In genomic region chr3:177134811-177135210, GRCh38 we compare ENCODE assay signal across 22 cellular contexts.
"Had no signal": no experiment of that assay in that cellular context is flagged by ENCODE, and none has a peak within 500 bp of the region (broad histone marks: within the 10 kb centered on the region; RNA-seq: fewer than 3 reads in every experiment).

No MANE protein-coding gene starts in this region.

- DNase-seq: activated CD4-positive, alpha-beta T cell treated with anti-CD3 and anti-CD28 coated beads for 1 hour; activated CD4-positive, alpha-beta T cell treated with anti-CD3 and anti-CD28 coated beads, Interleukin-2, amount 50 U/mL, for 1 hour; activated naive CD8-positive, alpha-beta T cell treated with anti-CD3 and anti-CD28 coated beads, Interleukin-2, amount 10 ng/mL, durations not matched to agents 7 days and 5 days; activated T-cell treated with anti-CD3 and anti-CD28 coated beads, Interleukin-2, amount 50 U/mL, for 24 hours; amniotic stem cell; effector CD8-positive, alpha-beta T cell; glutamatergic neuron; immature natural killer cell; midbrain; occipital lobe; right cardiac atrium; stimulated activated CD4-positive, alpha-beta T cell treated with anti-CD3 and anti-CD28 coated beads, Interleukin-12 subunit alpha, Interleukin-12 subunit beta, amount 100 ng/mL, for 4 hours; stimulated activated naive CD8-positive, alpha-beta T cell treated with anti-CD3 and anti-CD28 coated beads, Interleukin-15, amount 100 ng/mL, for 72 hours; T-cell had no signal

- ATAC-seq: activated T-helper 17 cell treated with anti-CD3 and anti-CD28 coated beads, Interleukin-2, amount 50 U/mL, for 72 hours; esophagus mucosa; left lobe of liver; SK-N-SH treated with all-trans-retinoic acid at 6 μM for 48 hours; stimulated activated naive CD8-positive, alpha-beta T cell treated with anti-CD3 and anti-CD28 coated beads, Interleukin-15, amount 100 ng/mL, for 72 hours; T-cell had no signal

- H3K9me3 Mint-ChIP-seq: activated T-cell treated with anti-CD3 and anti-CD28 coated beads, Interleukin-2, amount 50 U/mL, for 24 hours; activated T-helper 17 cell treated with anti-CD3 and anti-CD28 coated beads, Interleukin-2, amount 50 U/mL, for 72 hours; immature natural killer cell; stimulated activated naive CD8-positive, alpha-beta T cell treated with anti-CD3 and anti-CD28 coated beads, Interleukin-15, amount 100 ng/mL, for 72 hours; T-cell had no signal

- H3K4me1 ChIP-seq: prostate gland had no signal

- H3K4me3 Mint-ChIP-seq: activated naive CD8-positive, alpha-beta T cell treated with anti-CD3 and anti-CD28 coated beads, Interleukin-2, amount 10 ng/mL, durations not matched to agents 7 days and 5 days; activated T-cell treated with anti-CD3 and anti-CD28 coated beads, Interleukin-2, amount 50 U/mL, for 24 hours; activated T-helper 17 cell treated with anti-CD3 and anti-CD28 coated beads, Interleukin-2, amount 50 U/mL, for 72 hours; immature natural killer cell; stimulated activated naive CD8-positive, alpha-beta T cell treated with anti-CD3 and anti-CD28 coated beads, Interleukin-15, amount 100 ng/mL, for 72 hours; T-cell had no signal

- H3K4me3 ChIP-seq: hepatocyte, prostate gland, suprapubic skin, tibial nerve had no signal

- H3K27ac Mint-ChIP-seq: activated naive CD8-positive, alpha-beta T cell treated with anti-CD3 and anti-CD28 coated beads, Interleukin-2, amount 10 ng/mL, durations not matched to agents 7 days and 5 days; activated T-cell treated with anti-CD3 and anti-CD28 coated beads, Interleukin-2, amount 50 U/mL, for 24 hours; activated T-helper 17 cell treated with anti-CD3 and anti-CD28 coated beads, Interleukin-2, amount 50 U/mL, for 72 hours; stimulated activated naive CD8-positive, alpha-beta T cell treated with anti-CD3 and anti-CD28 coated beads, Interleukin-15, amount 100 ng/mL, for 72 hours had no signal

- H3K9me3 ChIP-seq: prostate gland, suprapubic skin, tibial nerve had no signal

- H3K27ac ChIP-seq: prostate gland, suprapubic skin, tibial nerve had no signal

- H3K36me3 Mint-ChIP-seq: immature natural killer cell had no signal

- H3K36me3 ChIP-seq: prostate gland, suprapubic skin, tibial nerve had no signal

- H3K27me3 ChIP-seq: hepatocyte, suprapubic skin, tibial nerve had no signal

- H3K27me3 Mint-ChIP-seq: activated naive CD8-positive, alpha-beta T cell treated with anti-CD3 and anti-CD28 coated beads, Interleukin-2, amount 10 ng/mL, durations not matched to agents 7 days and 5 days; activated T-cell treated with anti-CD3 and anti-CD28 coated beads, Interleukin-2, amount 50 U/mL, for 24 hours; activated T-helper 17 cell treated with anti-CD3 and anti-CD28 coated beads, Interleukin-2, amount 50 U/mL, for 72 hours; stimulated activated naive CD8-positive, alpha-beta T cell treated with anti-CD3 and anti-CD28 coated beads, Interleukin-15, amount 100 ng/mL, for 72 hours; T-cell had no signal
